In the genomic region with DNA sequence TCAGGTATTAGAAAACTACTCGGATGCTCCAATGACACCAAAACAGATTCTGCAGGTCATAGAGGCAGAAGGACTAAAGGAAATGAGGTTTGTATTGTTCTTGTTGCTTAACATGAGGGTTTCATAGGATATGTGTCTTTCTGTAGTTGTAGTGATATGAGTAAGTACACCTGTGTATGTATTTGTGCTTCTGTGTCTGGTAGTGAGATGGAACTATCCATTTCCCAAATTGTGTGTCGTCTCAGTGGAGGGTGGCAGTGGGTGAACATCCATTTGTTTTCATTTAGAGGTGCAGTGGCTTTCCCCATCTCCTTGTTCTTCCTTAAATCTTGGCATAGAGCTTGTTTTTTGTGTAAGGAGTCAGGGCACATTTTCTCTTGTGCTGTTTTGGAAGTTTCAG, we compare ENCODE assay signal across 13 cellular contexts. TPM values are rescaled to one million over a fixed set of nuclear protein-coding genes. Genes with fewer than 3 reads are reported as not detected.
DNase-seq lines count a peak whose midpoint lies in the region; ATAC-seq, FAIRE-seq and TF ChIP-seq lines count a peak whose summit lies in the region.
"Had no signal": no experiment of that assay in that cellular context is flagged by ENCODE, and none has a peak within 500 bp of the region (broad histone marks: within the 10 kb centered on the region; RNA-seq: fewer than 3 reads in every experiment).

No MANE protein-coding gene starts in this region.

- H3K27ac ChIP-seq in HepG2 (ENCODE audit: extremely low read length, insufficient read depth, low read length) (peak overlapping the region; percentile 50), right lobe of liver (peak overlapping the region in 1 of 3 donors; percentile 71)

- DNase-seq in HepG2 (ENCODE audit: low spot score) = no peak
- no peak for DNase-seq in right lobe of liver
- no peak for DNase-seq in activated naive CD8-positive, alpha-beta T cell treated with anti-CD3 and anti-CD28 coated beads for 36 hours
- no peak for DNase-seq in iPS-NIHi7 (ENCODE audit: extremely low spot score)
- no peak for DNase-seq in MV-4-11 (lab: John Stamatoyannopoulos, UW)
- DNase-seq in GM10266 (ENCODE audit: extremely low spot score) = no peak
- DNase-seq: NCI-H1930; OCI-M1; stimulated activated naive CD4-positive, alpha-beta T cell had no signal

- H3K4me2 ChIP-seq in HepG2 (ENCODE audit: low read depth, low read length) = peak overlapping the region; percentile 66

- no peak overlapping the region for H2AFZ ChIP-seq in HepG2 (ENCODE audit: low read length)

- H3K9me3 ChIP-seq in HepG2 (ENCODE audit: low read length) = no peaks in the 10 kb centered on the region
- no peaks in the 10 kb centered on the region for H3K9me3 ChIP-seq in right lobe of liver

- H3K4me1 Mint-ChIP-seq in activated naive CD8-positive, alpha-beta T cell treated with anti-CD3 and anti-CD28 coated beads for 36 hours = peaks cover 71% of the 10 kb centered on the region

- intact Hi-C loops in HepG2 (cut with micrococcal nuclease; ENCODE audit: unreplicated experiment) = loop anchor here (5.0 kb wide), 1 partner anchor 39 kb away; no protein-coding TSS in a partner anchor
- intact Hi-C loops in right lobe of liver (cut with DNase I) = no loop called here

- ATAC-seq in HepG2 (no peak), right lobe of liver (no peak), HG03103 (IDR thresholded peaks at IDR 0.05; ENCODE audit: low read depth, unreplicated experiment) (peak; percentile 61), HG02973 (IDR thresholded peaks at IDR 0.05; ENCODE audit: unreplicated experiment) (no peak)

- POLR2A ChIA-PET in HepG2 (lab: Yijun Ruan, JAX) = interaction anchor here (1.0 to 2.9 kb wide), 3 partner anchors 8 to 77 kb away, joined by 3 to 31 read pairs (median 8); partner anchors contain the start of gene ASXL1

- no peak for FAIRE-seq in HepG2 (lab: Jason Lieb, UNC)
- FAIRE-seq: colon, keratinocyte had no signal

- H3K4me1 ChIP-seq in HepG2 (ENCODE audit: insufficient read depth, low read length) = peaks cover 91% of the 10 kb centered on the region
- peaks cover 0 to 66% (median 31%) of the 10 kb centered on the region in 4 donors for H3K4me1 ChIP-seq in right lobe of liver

- no peak for TF ChIP-seq EP300 in HepG2 (IDR thresholded peaks at IDR 0.05; ENCODE audit: low read depth in 2 of 2, low read length in 2 of 2)
- no peak for TF ChIP-seq EP300 in HepG2 (CRISPR knock-in tag; IDR thresholded peaks at IDR 0.05; ENCODE audit: borderline replicate concordance)

- TF ChIP-seq CTCF in HepG2 (CRISPR knock-in tag; IDR thresholded peaks at IDR 0.05) = no peak
- TF ChIP-seq CTCF in right lobe of liver (IDR thresholded peaks at IDR 0.05) = no peak
- no peak for TF ChIP-seq CTCF in GM10266 (IDR thresholded peaks at IDR 0.05; ENCODE audit: control insufficient read depth, insufficient read depth, low read depth, missing control alignments)

- no TSS peak for BruUV-seq in HepG2 (replicated peaks; lab: Mats Ljungman, UMichigan)

- WGBS in HepG2 (ENCODE audit: low lambda C conversion rate) = 92% methylated on average over 2 of the region's 2 CpGs
- 81% methylated on average over 2 of the region's 2 CpGs for WGBS in right lobe of liver (ENCODE audit: insufficient coverage, low coverage, low lambda C conversion rate, missing lambda C conversion rate)

- H3K9me3 Mint-ChIP-seq in activated naive CD8-positive, alpha-beta T cell treated with anti-CD3 and anti-CD28 coated beads for 36 hours = no peaks in the 10 kb centered on the region

- no peaks in the 10 kb centered on the region for H3K27me3 Mint-ChIP-seq in activated naive CD8-positive, alpha-beta T cell treated with anti-CD3 and anti-CD28 coated beads for 36 hours

- H3K27ac Mint-ChIP-seq in activated naive CD8-positive, alpha-beta T cell treated with anti-CD3 and anti-CD28 coated beads for 36 hours = peak overlapping the region; percentile 57

- TF ChIP-seq RAD21 in HepG2 (CRISPR knock-in tag; IDR thresholded peaks at IDR 0.05) = no peak

- H3K4me3 Mint-ChIP-seq in activated naive CD8-positive, alpha-beta T cell treated with anti-CD3 and anti-CD28 coated beads for 36 hours = no peak overlapping the region

- H3K36me3 ChIP-seq in HepG2 (replicated peaks in 1 of 2; ENCODE audit: control insufficient read depth in 1 of 2, insufficient read depth in 2 of 2, low read length in 2 of 2) (peaks cover 18 to 41% of the 10 kb centered on the region in 2 experiments), right lobe of liver (peaks cover 0 to 3% (median 0%) of the 10 kb centered on the region in 4 donors)

- H3K27me3 ChIP-seq in HepG2 (ENCODE audit: control insufficient read depth in 1 of 2, insufficient read depth in 2 of 2, low read length in 2 of 2) = no peaks in the 10 kb centered on the region
- H3K27me3 ChIP-seq in right lobe of liver = no peaks in the 10 kb centered on the region

- H3K9ac ChIP-seq in HepG2 (ENCODE audit: insufficient read depth, low read depth, low read length) = no peak overlapping the region

- H3K4me3 ChIP-seq in HepG2 (replicated peaks in 1 of 3; ENCODE audit: insufficient read depth in 1 of 3, low read depth in 2 of 3, low read length in 3 of 3) = no peak overlapping the region; a peak in 1 of 6 replicates
- H3K4me3 ChIP-seq in right lobe of liver = no peak overlapping the region

- peaks cover 100% of the 10 kb centered on the region for H3K79me2 ChIP-seq in HepG2 (ENCODE audit: insufficient read depth, low read length)

- peaks cover 29% of the 10 kb centered on the region for H3K36me3 Mint-ChIP-seq in activated naive CD8-positive, alpha-beta T cell treated with anti-CD3 and anti-CD28 coated beads for 36 hours

- CTCF ChIA-PET in HepG2 (lab: Yijun Ruan, JAX; ENCODE audit: low intra/inter-chr PET ratio, low total read pairs) = no interaction called here

- peaks cover 97% of the 10 kb centered on the region for H4K20me1 ChIP-seq in HepG2 (ENCODE audit: insufficient read depth, low read length)

- no peak for TF ChIP-seq POLR2A in HepG2 (IDR thresholded peaks at IDR 0.05; ENCODE audit: insufficient read depth in 1 of 2, low read depth in 2 of 2, low read length in 2 of 2)
- TF ChIP-seq POLR2A in right lobe of liver (IDR thresholded peaks at IDR 0.05) = no peak

- in situ Hi-C loops in HepG2 (cut with HindIII; ENCODE audit: extremely low pct_ligation_motif_present, low pct_unique_long_range_greater_than_20kb) = no loop called here

TF ChIP-seq in HepG2, 621 proteins besides CTCF, POLR2A, EP300 and RAD21 (continues in another document):
- TF ChIP-seq SNAI1 (CRISPR knock-in tag; IDR thresholded peaks at IDR 0.05; ENCODE audit: borderline replicate concordance) = no peak

RNA-seq across cellular contexts. Expression of gene ASXL1, which starts 8.2 kb away (rescaled TPM):
- total RNA-seq in HepG2 (2016; rRNA removed; fragmentation: Illumina TruSeq; extraction: Trizol) (47.3 and 62.1 TPM in 2 replicates), right lobe of liver (10 to 100 TPM; 18.9 to 41.8 (median 26.0) TPM)
- total RNA-seq in HepG2 (2016; cell fraction: cytosol; rRNA removed; fragmentation: Illumina TruSeq; extraction: Trizol; ENCODE audit: low read depth) = 105 and 126 TPM in 2 replicates
- total RNA-seq in HepG2 (2016; cell fraction: insoluble cytoplasmic fraction; rRNA removed; fragmentation: Illumina TruSeq; extraction: Trizol) = 44.0 and 55.9 TPM in 2 replicates
- 30.9 and 35.4 TPM in 2 replicates for total RNA-seq in HepG2 (2016; cell fraction: membrane; rRNA removed; fragmentation: Illumina TruSeq; extraction: Trizol)
- 122 and 129 TPM in 2 replicates for total RNA-seq in HepG2 (2016; cell fraction: nucleus; rRNA removed; fragmentation: Illumina TruSeq; extraction: Trizol)
- 74.8 and 87.6 TPM in 2 replicates for polyA plus RNA-seq in HepG2 (2011; rRNA removed)
- 40.1 and 42.6 TPM in 2 replicates for polyA plus RNA-seq in HepG2 (2011; cell fraction: cytosol; rRNA removed)
- polyA plus RNA-seq in HepG2 (2011; cell fraction: nucleus; rRNA removed) = 375 and 376 TPM in 2 replicates
- 81.3 and 96.1 TPM in 2 replicates for polyA plus RNA-seq in HepG2 (2012)
- 26.1 and 28.4 TPM in 2 replicates for polyA plus RNA-seq in HepG2 (2016; cell fraction: cytosol; fragmentation: Illumina TruSeq; extraction: Trizol; ENCODE audit: low read depth)
- polyA plus RNA-seq in HepG2 (2016; cell fraction: insoluble cytoplasmic fraction; fragmentation: Illumina TruSeq; extraction: Trizol; ENCODE audit: low read depth) = 37.0 and 39.4 TPM in 2 replicates
- 24.4 and 25.2 TPM in 2 replicates for polyA plus RNA-seq in HepG2 (2016; cell fraction: membrane; fragmentation: Illumina TruSeq; extraction: Trizol; ENCODE audit: low read depth)
- polyA plus RNA-seq in HepG2 (2016; cell fraction: nucleus; fragmentation: Illumina TruSeq; extraction: Trizol; ENCODE audit: insufficient read depth, low read depth) = 241 and 272 TPM in 2 replicates
- polyA minus RNA-seq in HepG2 (2011; rRNA and poly(A)+ RNA removed; ENCODE audit: low replicate concordance) = 94.1 and 144 TPM in 2 replicates
- 66.7 and 75.3 TPM in 2 replicates for polyA minus RNA-seq in HepG2 (2011; cell fraction: cytosol; rRNA and poly(A)+ RNA removed)
- 263 and 294 TPM in 2 replicates for polyA minus RNA-seq in HepG2 (2011; cell fraction: nucleus; rRNA and poly(A)+ RNA removed)
- total RNA-seq in activated naive CD8-positive, alpha-beta T cell treated with anti-CD3 and anti-CD28 coated beads for 36 hours = 100 to 1,000 TPM in 1 of 2 experiments, 10 to 100 TPM in 1; 97.5 to 100 TPM
